Comparison of ENCODE assay signal across 1 cellular context in genomic region chr1:204151562-204152309, GRCh38.
TF ChIP-seq lines count a peak whose summit lies in the region.

TSS of gene ETNK2 (minus strand) at chr1:204152044. CDS start at chr1:204151852, 192 bp downstream.

TF ChIP-seq in K562, 482 proteins besides CTCF, POLR2A, EP300 and RAD21 (continued from another document):
- TF ChIP-seq VEZF1 (CRISPR knock-in tag; IDR thresholded peaks at IDR 0.05), result peak; percentile 78
- TF ChIP-seq ZNF695 (CRISPR knock-in tag; IDR thresholded peaks at IDR 0.05), result no peak
- no peak for TF ChIP-seq PPARD (CRISPR knock-in tag; IDR thresholded peaks at IDR 0.05)
- TF ChIP-seq CCNT2 (IDR thresholded peaks at IDR 0.05; ENCODE audit: borderline replicate concordance, extremely low read depth, insufficient read length, low read depth, low read length), result peak; percentile 37
- no peak for TF ChIP-seq ZNF133 (CRISPR knock-in tag; IDR thresholded peaks at IDR 0.05)
- no peak for TF ChIP-seq NKRF (IDR thresholded peaks at IDR 0.05; ENCODE audit: borderline replicate concordance)
- no peak for TF ChIP-seq ZBED1 (IDR thresholded peaks at IDR 0.05)
- TF ChIP-seq U2AF2 (optimal IDR thresholded peaks at IDR 0.05; ENCODE audit: low read depth, low read length), result no peak
- TF ChIP-seq CEBPG (CRISPR knock-in tag; IDR thresholded peaks at IDR 0.05), result no peak
- peak in 1 of 2 experiments; percentile 62; a peak in 2 of 4 replicates for TF ChIP-seq CEBPG (tag; conservative IDR thresholded peaks at IDR 0.05 in 1 of 2, IDR thresholded peaks at IDR 0.05 in 1 of 2)
- no peak for TF ChIP-seq ELK1 (CRISPR knock-in tag; IDR thresholded peaks at IDR 0.05)
- TF ChIP-seq ZBTB7A (IDR thresholded peaks at IDR 0.05; ENCODE audit: borderline replicate concordance, control insufficient read depth, low read depth, low read length), result peak; percentile 90
- TF ChIP-seq CREM (IDR thresholded peaks at IDR 0.05; ENCODE audit: low read depth), result 0 out of 2 replicates have a peak, but pooled peaks have one; percentile 24
- 0 out of 2 replicates have a peak, but pooled peaks have one; percentile 15 for TF ChIP-seq TFAP4 (CRISPR knock-in tag; IDR thresholded peaks at IDR 0.05; ENCODE audit: borderline replicate concordance)
- no peak for TF ChIP-seq NCOA1 (IDR thresholded peaks at IDR 0.05; ENCODE audit: low read depth)
- TF ChIP-seq SFPQ (IDR thresholded peaks at IDR 0.05; ENCODE audit: low read depth, low read length), result no peak
TF ChIP-seq in K562: peak in this region for 10.
